8 cellular contexts compared by ENCODE assay signal in the genomic region with DNA sequence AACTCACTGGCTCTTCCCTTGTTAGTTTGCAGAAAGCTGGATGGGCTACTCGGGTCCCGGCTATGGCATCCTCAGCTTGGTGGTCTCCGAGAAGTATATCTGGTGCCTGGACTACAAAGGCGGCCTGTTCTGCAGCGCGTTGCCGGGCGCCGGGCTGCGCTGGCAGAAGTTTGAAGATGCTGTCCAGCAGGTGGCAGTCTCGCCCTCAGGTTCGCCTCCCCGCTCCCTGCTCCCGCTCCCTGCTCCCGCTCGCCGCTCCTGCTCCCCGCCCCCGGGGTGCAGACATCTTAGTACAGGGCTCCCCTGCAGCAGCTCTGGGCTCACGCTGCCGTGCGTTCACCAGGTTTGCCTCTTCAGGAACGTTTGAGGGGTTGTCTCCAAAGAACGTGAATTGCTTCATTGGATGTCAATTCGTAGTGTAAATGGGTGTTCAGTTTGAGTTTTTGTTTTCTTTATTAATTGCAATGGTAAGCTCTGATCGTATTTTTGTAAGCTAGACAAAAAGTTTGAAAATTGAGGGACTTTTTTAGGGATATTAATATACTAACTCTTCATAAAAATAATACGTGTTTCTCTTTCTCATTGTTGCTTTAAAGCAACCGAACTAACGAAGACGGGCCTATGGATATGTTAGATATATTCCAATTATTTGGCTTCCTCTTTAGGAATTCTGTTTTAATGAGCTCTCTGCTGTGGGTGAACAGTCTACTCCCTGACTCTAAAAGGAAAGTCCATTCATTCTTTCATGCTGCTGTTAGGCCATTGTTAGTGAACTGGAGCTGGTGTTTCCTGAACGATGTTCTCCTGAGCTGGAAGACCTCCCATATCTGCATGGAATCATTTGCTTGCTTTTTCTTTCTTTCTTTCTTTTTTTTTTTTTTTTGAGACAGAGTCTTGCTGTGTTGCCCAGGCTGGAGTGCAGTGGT.
DNase-seq lines count a peak whose midpoint lies in the region; ATAC-seq, FAIRE-seq and TF ChIP-seq lines count a peak whose summit lies in the region.

No MANE protein-coding gene starts in this region.

- H3K9me3 ChIP-seq in T-helper 17 cell (ENCODE audit: control insufficient read depth, low read length, poor library complexity, severe bottlenecking) (no peaks in the 10 kb centered on the region), psoas muscle (no peaks in the 10 kb centered on the region)

- no peaks in the 10 kb centered on the region for H3K27me3 ChIP-seq in psoas muscle (ENCODE audit: insufficient read depth in 3 of 3, low read length in 2 of 3)

- H3K4me3 Mint-ChIP-seq in T-helper 17 cell: peak overlapping the region; percentile 15

- peak; percentile 94 for ATAC-seq in T-helper 17 cell
- peak; percentile 96 for ATAC-seq in left ventricle myocardium superior
- peak; percentile 71 to 86 (median 82) for ATAC-seq in psoas muscle

- DNase-seq in GM12864 (ENCODE audit: low read depth) (peak; percentile 54), NCI-H1105 (lab: John Stamatoyannopoulos, UW) (peak; percentile 94), T-helper 17 cell (peak; percentile 48 to 66 (median 50)), amygdala (lab: John Stamatoyannopoulos, UW) (peak in 55 of 56 donors; percentile 25 to 90 (median 76)), left ventricle myocardium superior (peak; percentile 92), psoas muscle (peak; percentile 90 to 94), urothelium cell line (ENCODE audit: low spot score) (peak; percentile 81), RCC 7860 (ENCODE audit: low spot score) (no peak)

- H3K27me3 Mint-ChIP-seq in T-helper 17 cell: no peaks in the 10 kb centered on the region

- H3K27ac ChIP-seq in psoas muscle: no peak overlapping the region

- peaks cover 0 to 74% of the 10 kb centered on the region in 2 donors for H3K36me3 ChIP-seq in psoas muscle (ENCODE audit: insufficient read depth in 1 of 2, low read depth in 1 of 2)

- FAIRE-seq in urothelium cell line (lab: Jason Lieb, UNC): no peak
- FAIRE-seq in RCC 7860 (lab: Jason Lieb, UNC): no peak

- TF ChIP-seq CTCF in GM12864 (IDR thresholded peaks at IDR 0.05; ENCODE audit: low read depth, low read length, missing control alignments): peak; percentile 76
- peak; percentile 80 for TF ChIP-seq CTCF in psoas muscle (IDR thresholded peaks at IDR 0.05)

- peaks cover 4% of the 10 kb centered on the region for H3K36me3 Mint-ChIP-seq in T-helper 17 cell (ENCODE audit: low read depth)

- no peak overlapping the region for H3K27ac Mint-ChIP-seq in T-helper 17 cell

- H3K4me3 ChIP-seq in GM12864 (ENCODE audit: low read depth, low read length) (no peak overlapping the region), psoas muscle (peak overlapping the region; percentile 64)

- peaks cover 4% of the 10 kb centered on the region for H3K4me1 Mint-ChIP-seq in T-helper 17 cell

- 11 to 25% (median 21%) methylated on average over 31 of the region's 31 CpGs for WGBS in psoas muscle, 3 donors

- intact Hi-C loops in left ventricle myocardium superior (cut with micrococcal nuclease) (loop anchor here (5.0 kb wide), 1 partner anchor 79 kb away; no protein-coding TSS in a partner anchor), psoas muscle (cut with DNase I) (loop anchor here (1.0 to 2.0 kb wide), 2 partner anchors 77 to 78 kb away; no protein-coding TSS in a partner anchor)

- peaks cover 25% of the 10 kb centered on the region for H3K4me1 ChIP-seq in psoas muscle
